Comparison of ENCODE assay signal across 1 cellular context in the genomic region with DNA sequence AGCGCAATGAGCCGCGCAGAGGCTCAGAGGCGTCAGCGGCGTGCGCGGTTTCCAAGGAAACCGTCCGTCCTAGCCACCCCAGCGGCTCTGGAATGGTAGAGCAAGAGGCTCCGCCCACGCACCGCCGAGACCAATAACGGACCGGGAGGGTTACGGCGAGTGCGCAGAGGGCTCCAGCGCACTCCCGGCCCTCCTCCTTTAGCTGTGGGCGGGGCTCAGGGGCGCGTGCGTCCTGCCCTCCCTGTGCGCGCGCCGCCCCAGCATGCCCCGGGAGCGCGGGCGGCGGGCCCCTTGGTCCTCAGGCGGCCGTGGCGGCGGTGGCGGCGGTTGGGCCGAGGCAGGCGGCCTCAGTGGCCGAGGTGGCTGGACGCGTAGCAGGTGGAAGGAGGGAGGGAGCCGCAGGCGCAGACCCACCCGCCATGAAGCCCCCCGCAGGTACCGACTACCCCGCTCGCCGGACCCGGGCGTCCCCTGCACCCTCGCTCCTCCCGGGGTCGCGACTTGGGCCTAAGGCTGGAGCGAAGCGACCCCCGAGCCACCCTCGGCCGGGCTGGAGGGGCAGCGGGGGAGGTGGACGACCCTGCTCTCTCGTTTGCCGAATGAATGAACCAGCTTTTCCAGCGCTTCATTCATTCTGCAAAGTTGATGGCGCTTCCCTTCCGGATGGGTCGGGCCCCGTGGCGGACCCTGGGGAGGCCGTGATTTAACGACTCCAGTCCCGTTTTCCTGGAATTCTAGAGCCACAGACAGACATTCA.
A peak's percentile ranks its signal among the peaks of the same experiment; 100 is the strongest.
TF ChIP-seq lines count a peak whose summit lies in the region.

Gene THOP1, plus strand, starts transcription at position 260 of the 757 bp plus-strand sequence. Its CDS starts 160 bp downstream, at position 420.

TF ChIP-seq in A549, 52 proteins besides CTCF, POLR2A, EP300 and RAD21 (continued from another document):
- TF ChIP-seq ZSCAN20 (CRISPR knock-in tag; IDR thresholded peaks at IDR 0.05) (no peak), FOXS1 (CRISPR knock-in tag; IDR thresholded peaks at IDR 0.05) (no peak), HDAC2 (IDR thresholded peaks at IDR 0.05) (no peak), SREBF2 (IDR thresholded peaks at IDR 0.05) (no peak), KDM5A (IDR thresholded peaks at IDR 0.05) (no peak), BHLHE40 (IDR thresholded peaks at IDR 0.05; ENCODE audit: low read depth, low read length) (no peak), ESRRA (IDR thresholded peaks at IDR 0.05; ENCODE audit: borderline replicate concordance, low read length) (no peak), RARB (CRISPR knock-in tag; IDR thresholded peaks at IDR 0.05) (no peak), RCOR1 (IDR thresholded peaks at IDR 0.05; ENCODE audit: low read depth, low read length) (no peak), HEYL (CRISPR knock-in tag; IDR thresholded peaks at IDR 0.05) (no peak), HOXB13 (CRISPR knock-in tag; IDR thresholded peaks at IDR 0.05; ENCODE audit: low read depth) (no peak), ZNF302 (CRISPR knock-in tag; IDR thresholded peaks at IDR 0.05) (no peak), HES2 (IDR thresholded peaks at IDR 0.05) (no peak), MAZ (IDR thresholded peaks at IDR 0.05; ENCODE audit: borderline replicate concordance, low read depth, low read length) (no peak), NPAS2 (CRISPR knock-in tag; IDR thresholded peaks at IDR 0.05; ENCODE audit: borderline replicate concordance) (no peak)
- TF ChIP-seq, protein P1, sequence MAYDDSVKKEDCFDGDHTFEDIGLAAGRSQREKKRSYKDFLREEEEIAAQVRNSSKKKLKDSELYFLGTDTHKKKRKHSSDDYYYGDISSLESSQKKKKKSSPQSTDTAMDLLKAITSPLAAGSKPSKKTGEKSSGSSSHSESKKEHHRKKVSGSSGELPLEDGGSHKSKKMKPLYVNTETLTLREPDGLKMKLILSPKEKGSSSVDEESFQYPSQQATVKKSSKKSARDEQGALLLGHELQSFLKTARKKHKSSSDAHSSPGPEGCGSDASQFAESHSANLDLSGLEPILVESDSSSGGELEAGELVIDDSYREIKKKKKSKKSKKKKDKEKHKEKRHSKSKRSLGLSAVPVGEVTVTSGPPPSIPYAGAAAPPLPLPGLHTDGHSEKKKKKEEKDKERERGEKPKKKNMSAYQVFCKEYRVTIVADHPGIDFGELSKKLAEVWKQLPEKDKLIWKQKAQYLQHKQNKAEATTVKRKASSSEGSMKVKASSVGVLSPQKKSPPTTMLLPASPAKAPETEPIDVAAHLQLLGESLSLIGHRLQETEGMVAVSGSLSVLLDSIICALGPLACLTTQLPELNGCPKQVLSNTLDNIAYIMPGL (CRISPR knock-in tag; IDR thresholded peaks at IDR 0.05; ENCODE audit: borderline replicate concordance): no peak
- TF ChIP-seq, protein P2, sequence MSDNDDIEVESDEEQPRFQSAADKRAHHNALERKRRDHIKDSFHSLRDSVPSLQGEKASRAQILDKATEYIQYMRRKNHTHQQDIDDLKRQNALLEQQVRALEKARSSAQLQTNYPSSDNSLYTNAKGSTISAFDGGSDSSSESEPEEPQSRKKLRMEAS (IDR thresholded peaks at IDR 0.05): peak; percentile 59
- TF ChIP-seq, protein P3, sequence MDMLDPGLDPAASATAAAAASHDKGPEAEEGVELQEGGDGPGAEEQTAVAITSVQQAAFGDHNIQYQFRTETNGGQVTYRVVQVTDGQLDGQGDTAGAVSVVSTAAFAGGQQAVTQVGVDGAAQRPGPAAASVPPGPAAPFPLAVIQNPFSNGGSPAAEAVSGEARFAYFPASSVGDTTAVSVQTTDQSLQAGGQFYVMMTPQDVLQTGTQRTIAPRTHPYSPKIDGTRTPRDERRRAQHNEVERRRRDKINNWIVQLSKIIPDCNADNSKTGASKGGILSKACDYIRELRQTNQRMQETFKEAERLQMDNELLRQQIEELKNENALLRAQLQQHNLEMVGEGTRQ (IDR thresholded peaks at IDR 0.05): no peak
- TF ChIP-seq, protein P4, sequence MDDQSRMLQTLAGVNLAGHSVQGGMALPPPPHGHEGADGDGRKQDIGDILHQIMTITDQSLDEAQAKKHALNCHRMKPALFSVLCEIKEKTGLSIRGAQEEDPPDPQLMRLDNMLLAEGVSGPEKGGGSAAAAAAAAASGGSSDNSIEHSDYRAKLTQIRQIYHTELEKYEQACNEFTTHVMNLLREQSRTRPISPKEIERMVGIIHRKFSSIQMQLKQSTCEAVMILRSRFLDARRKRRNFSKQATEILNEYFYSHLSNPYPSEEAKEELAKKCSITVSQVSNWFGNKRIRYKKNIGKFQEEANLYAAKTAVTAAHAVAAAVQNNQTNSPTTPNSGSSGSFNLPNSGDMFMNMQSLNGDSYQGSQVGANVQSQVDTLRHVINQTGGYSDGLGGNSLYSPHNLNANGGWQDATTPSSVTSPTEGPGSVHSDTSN (IDR thresholded peaks at IDR 0.05): no peak
TF ChIP-seq in A549: peak in this region for 5.
